Comparison of ENCODE assay signal across 8 cellular contexts in genomic region chr19:50476943-50477264, GRCh38. TPM values are rescaled to one million over a fixed set of nuclear protein-coding genes. Genes with fewer than 3 reads are reported as not detected.
DNase-seq lines count a peak whose midpoint lies in the region; ATAC-seq and TF ChIP-seq lines count a peak whose summit lies in the region.

No MANE protein-coding gene starts in this region.

- H3K4me3 ChIP-seq in HEK293 (ENCODE audit: low read depth, low read length): peak overlapping the region; percentile 96
- peak overlapping the region; percentile 10; the same call in 1 of the 2 replicates for H3K4me3 ChIP-seq in iPS DF 6.9 (ENCODE audit: low read length)
- H3K4me3 ChIP-seq in smooth muscle cell: peak overlapping the region; percentile 97

- H3K9me3 Mint-ChIP-seq in activated CD8-positive, alpha-beta T cell treated with anti-CD3 and anti-CD28 coated beads, Interleukin-2, amount 10 ng/mL, durations not matched to agents 7 days and 5 days (ENCODE audit: insufficient read depth): no peaks in the 10 kb centered on the region

- H3K27me3 ChIP-seq in iPS DF 6.9 (ENCODE audit: control insufficient read depth, insufficient read depth, low read length) (no peaks in the 10 kb centered on the region), smooth muscle cell (ENCODE audit: low read depth) (no peaks in the 10 kb centered on the region)

- peak overlapping the region; percentile 100 for H2AFZ ChIP-seq in smooth muscle cell (ENCODE audit: low read depth)

- TF ChIP-seq CTCF in HEK293 (tag by site-specific recombination; IDR thresholded peaks at IDR 0.05): no peak
- TF ChIP-seq CTCF in smooth muscle cell (IDR thresholded peaks at IDR 0.05; ENCODE audit: borderline replicate concordance, insufficient read depth, poor library complexity, severe bottlenecking): no peak

- H3K36me3 Mint-ChIP-seq in activated CD8-positive, alpha-beta T cell treated with anti-CD3 and anti-CD28 coated beads, Interleukin-2, amount 10 ng/mL, durations not matched to agents 7 days and 5 days (ENCODE audit: low read depth): peaks cover 24% of the 10 kb centered on the region

- H3K27me3 Mint-ChIP-seq in activated CD8-positive, alpha-beta T cell treated with anti-CD3 and anti-CD28 coated beads, Interleukin-2, amount 10 ng/mL, durations not matched to agents 7 days and 5 days (ENCODE audit: low read depth): no peaks in the 10 kb centered on the region

- peak overlapping the region; percentile 95 for H3K27ac Mint-ChIP-seq in activated CD8-positive, alpha-beta T cell treated with anti-CD3 and anti-CD28 coated beads, Interleukin-2, amount 10 ng/mL, durations not matched to agents 7 days and 5 days

- H3K4me3 Mint-ChIP-seq in activated CD8-positive, alpha-beta T cell treated with anti-CD3 and anti-CD28 coated beads, Interleukin-2, amount 10 ng/mL, durations not matched to agents 7 days and 5 days: peak overlapping the region; percentile 99

- no CpG with 5 or more reads among the region's 17 CpGs for WGBS in iPS DF 6.9 (ENCODE audit: insufficient coverage, insufficient read length)
- WGBS in smooth muscle cell (ENCODE audit: low lambda C conversion rate): 28% methylated on average over 17 of the region's 17 CpGs

- no peak for ATAC-seq in activated CD8-positive, alpha-beta T cell treated with anti-CD3 and anti-CD28 coated beads, Interleukin-2, amount 10 ng/mL, durations not matched to agents 7 days and 5 days
- ATAC-seq in HG02973 (IDR thresholded peaks at IDR 0.05; ENCODE audit: unreplicated experiment): no peak

- peak overlapping the region; percentile 98 for H3K4me2 ChIP-seq in smooth muscle cell

- CTCF ChIA-PET in HEK293 (lab: Yijun Ruan, JAX): interaction anchor here (0.6 to 0.9 kb wide), 4 partner anchors 13 to 240 kb away, joined by 3 to 6 read pairs (median 4); no protein-coding TSS in a partner anchor
- CTCF ChIA-PET in activated CD8-positive, alpha-beta T cell treated with anti-CD3 and anti-CD28 coated beads, Interleukin-2, amount 10 ng/mL, durations not matched to agents 7 days and 5 days (lab: Charles Lee): no interaction called here

- H3K9ac ChIP-seq in smooth muscle cell (ENCODE audit: low read depth): peak overlapping the region; percentile 85

- H3K27ac ChIP-seq in HEK293 (ENCODE audit: extremely low read depth, low read depth, low read length) (peak overlapping the region; percentile 98; the same call in 1 of the 2 replicates), iPS DF 6.9 (ENCODE audit: low read length) (no peak overlapping the region), smooth muscle cell (ENCODE audit: low read depth) (no peak overlapping the region)

- peaks cover 9 to 37% of the 10 kb centered on the region in 2 experiments; a peak in 2 of 3 replicates for H3K36me3 ChIP-seq in HEK293 (ENCODE audit: control insufficient read depth in 2 of 2, insufficient read depth in 1 of 2, low read length in 2 of 2)
- peaks cover 7% of the 10 kb centered on the region; the same call in 1 of the 2 replicates for H3K36me3 ChIP-seq in iPS DF 6.9 (ENCODE audit: control insufficient read depth, insufficient read depth, low read length)
- no peaks in the 10 kb centered on the region for H3K36me3 ChIP-seq in smooth muscle cell (ENCODE audit: low read depth)

- POLR2A ChIA-PET in HEK293 (lab: Yijun Ruan, JAX): interaction anchor here (0.6 kb wide), 1 partner anchor 11 kb away, joined by 3 read pairs; no protein-coding TSS in a partner anchor
- POLR2A ChIA-PET in activated CD8-positive, alpha-beta T cell treated with anti-CD3 and anti-CD28 coated beads, Interleukin-2, amount 10 ng/mL, durations not matched to agents 7 days and 5 days (lab: Charles Lee): interaction anchor here (0.6 kb wide), 1 partner anchor 227 kb away, joined by 3 read pairs; no protein-coding TSS in a partner anchor

- DNase-seq in activated CD8-positive, alpha-beta T cell treated with anti-CD3 and anti-CD28 coated beads, Interleukin-2, amount 10 ng/mL, durations not matched to agents 7 days and 5 days: no peak
- no peak for DNase-seq in iPS DF 6.9 (ENCODE audit: low read depth, low spot score)
- no peak for DNase-seq in smooth muscle cell (lab: John Stamatoyannopoulos, UW; ENCODE audit: unreplicated experiment)
- DNase-seq in stimulated activated CD4-positive, alpha-beta T cell treated with anti-CD3 and anti-CD28 coated beads, Interleukin-15, amount 100 ng/mL, for 24 hours: no peak
- DNase-seq in NCI-H2107 (lab: John Stamatoyannopoulos, UW): no peak
- no peak for DNase-seq in SK-N-DZ (ENCODE audit: low spot score)

- H3K79me2 ChIP-seq in smooth muscle cell (ENCODE audit: low read depth): peaks cover 16% of the 10 kb centered on the region

- peaks cover 24% of the 10 kb centered on the region for H4K20me1 ChIP-seq in smooth muscle cell (ENCODE audit: low read depth)

- H3K4me1 ChIP-seq in HEK293 (ENCODE audit: control insufficient read depth, insufficient read depth, low read length): peaks cover 7% of the 10 kb centered on the region; the same call in 1 of the 2 replicates
- H3K4me1 ChIP-seq in iPS DF 6.9 (ENCODE audit: control insufficient read depth, insufficient read depth, low read length): no peaks in the 10 kb centered on the region; the same call in 1 of the 2 replicates
- H3K4me1 ChIP-seq in smooth muscle cell (ENCODE audit: low read depth): peaks cover 7% of the 10 kb centered on the region

- peaks cover 16% of the 10 kb centered on the region for H3K4me1 Mint-ChIP-seq in activated CD8-positive, alpha-beta T cell treated with anti-CD3 and anti-CD28 coated beads, Interleukin-2, amount 10 ng/mL, durations not matched to agents 7 days and 5 days (ENCODE audit: low read depth)

- H3F3A ChIP-seq in smooth muscle cell (ENCODE audit: low read depth): peaks cover 6% of the 10 kb centered on the region

- H3K9me3 ChIP-seq in HEK293 (ENCODE audit: control insufficient read depth, insufficient read depth, low read depth, low read length): no peaks in the 10 kb centered on the region
- H3K9me3 ChIP-seq in iPS DF 6.9 (ENCODE audit: control insufficient read depth, insufficient read depth, low read length): peaks cover 1% of the 10 kb centered on the region; the same call in 1 of the 2 replicates
- no peaks in the 10 kb centered on the region for H3K9me3 ChIP-seq in smooth muscle cell (replicated peaks; ENCODE audit: low read depth)

TF ChIP-seq in HEK293, 187 proteins besides CTCF, POLR2A, EP300 and RAD21 (continues in another document):
- TF ChIP-seq ZNF600 (tag by site-specific recombination; IDR thresholded peaks at IDR 0.05) (peak; percentile 25; the same call in 1 of the 2 replicates), ZNF133 (tag by site-specific recombination; IDR thresholded peaks at IDR 0.05) (no peak), ZNF354C (tag by site-specific recombination; IDR thresholded peaks at IDR 0.05; ENCODE audit: borderline replicate concordance, low read depth) (no peak), PRDM4 (tag by site-specific recombination; IDR thresholded peaks at IDR 0.05) (0 out of 2 replicates have a peak, but pooled peaks have one; percentile 7), KLF1 (tag by site-specific recombination; IDR thresholded peaks at IDR 0.05) (peak; percentile 7; the same call in 1 of the 2 replicates)

RNA-seq across cellular contexts. Expression of gene GARIN5A, which starts 0.3 kb away (rescaled TPM):
- total RNA-seq in activated CD8-positive, alpha-beta T cell treated with anti-CD3 and anti-CD28 coated beads, Interleukin-2, amount 10 ng/mL, durations not matched to agents 7 days and 5 days: under 1 TPM in 1 of 2 experiments, not detected in 1; 0.29 TPM
- total RNA-seq in smooth muscle cell: 1.7 and 4.1 TPM in 2 replicates
- polyA plus RNA-seq in smooth muscle cell: 2.1 and 3.7 TPM in 2 replicates
- polyA plus RNA-seq in SK-N-DZ (2014; cell fraction: cytosol; rRNA removed): 0.54 TPM in 1 of 2 replicates, not detected in the other
- polyA plus RNA-seq in SK-N-DZ (2014; cell fraction: nucleus; rRNA removed): 0.52 and 2.2 TPM in 2 replicates

RNA-seq across cellular contexts. Expression of gene EMC10, which starts 0.6 kb away (rescaled TPM):
- total RNA-seq in activated CD8-positive, alpha-beta T cell treated with anti-CD3 and anti-CD28 coated beads, Interleukin-2, amount 10 ng/mL, durations not matched to agents 7 days and 5 days: 10 to 100 TPM; 54.8 to 56.9 TPM
- 49.0 and 51.7 TPM in 2 replicates for total RNA-seq in smooth muscle cell
- 18.0 and 22.0 TPM in 2 replicates for polyA plus RNA-seq in smooth muscle cell
- 114 and 132 TPM in 2 replicates for polyA plus RNA-seq in SK-N-DZ (2014; cell fraction: cytosol; rRNA removed)
- polyA plus RNA-seq in SK-N-DZ (2014; cell fraction: nucleus; rRNA removed): 39.1 and 53.1 TPM in 2 replicates

RNA-seq across cellular contexts. Expression of gene JOSD2, which starts 34.1 kb away (rescaled TPM):
- total RNA-seq in activated CD8-positive, alpha-beta T cell treated with anti-CD3 and anti-CD28 coated beads, Interleukin-2, amount 10 ng/mL, durations not matched to agents 7 days and 5 days: 10 to 100 TPM; 49.8 to 51.3 TPM
- total RNA-seq in smooth muscle cell: 17.1 and 32.0 TPM in 2 replicates
- 77.6 and 85.1 TPM in 2 replicates for polyA plus RNA-seq in smooth muscle cell
- polyA plus RNA-seq in SK-N-DZ (2014; cell fraction: cytosol; rRNA removed): 7.6 and 9.2 TPM in 2 replicates
- polyA plus RNA-seq in SK-N-DZ (2014; cell fraction: nucleus; rRNA removed): 8.9 and 12.0 TPM in 2 replicates

RNA-seq across cellular contexts. Expression of gene ASPDH, which starts 36.8 kb away (rescaled TPM):
- not detected for total RNA-seq in activated CD8-positive, alpha-beta T cell treated with anti-CD3 and anti-CD28 coated beads, Interleukin-2, amount 10 ng/mL, durations not matched to agents 7 days and 5 days
- not detected in 2 replicates for total RNA-seq in smooth muscle cell
- 0.89 TPM in 1 of 2 replicates, not detected in the other for polyA plus RNA-seq in smooth muscle cell
- polyA plus RNA-seq in SK-N-DZ (2014; cell fraction: cytosol; rRNA removed): 11.3 and 21.1 TPM in 2 replicates
- 12.2 and 15.6 TPM in 2 replicates for polyA plus RNA-seq in SK-N-DZ (2014; cell fraction: nucleus; rRNA removed)

RNA-seq across cellular contexts. Expression of gene MYBPC2, which starts 44.2 kb away (rescaled TPM):
- total RNA-seq in activated CD8-positive, alpha-beta T cell treated with anti-CD3 and anti-CD28 coated beads, Interleukin-2, amount 10 ng/mL, durations not matched to agents 7 days and 5 days: not detected
- total RNA-seq in smooth muscle cell: 0.18 TPM in 1 of 2 replicates, not detected in the other
- not detected in 2 replicates for polyA plus RNA-seq in smooth muscle cell
- polyA plus RNA-seq in SK-N-DZ (2014; cell fraction: cytosol; rRNA removed): not detected in 2 replicates
- polyA plus RNA-seq in SK-N-DZ (2014; cell fraction: nucleus; rRNA removed): not detected in 2 replicates

Comparison
In these comparisons a context has a peak if more than half of its experiments do, and no peak if none do; other contexts are left out.
1. H3K4me3 ChIP-seq: peak in every context shown above with its lines; median percentile 97 in smooth muscle cell; 96 in HEK293; 10 in iPS DF 6.9.